16 cellular contexts compared by ENCODE assay signal in the genomic region with DNA sequence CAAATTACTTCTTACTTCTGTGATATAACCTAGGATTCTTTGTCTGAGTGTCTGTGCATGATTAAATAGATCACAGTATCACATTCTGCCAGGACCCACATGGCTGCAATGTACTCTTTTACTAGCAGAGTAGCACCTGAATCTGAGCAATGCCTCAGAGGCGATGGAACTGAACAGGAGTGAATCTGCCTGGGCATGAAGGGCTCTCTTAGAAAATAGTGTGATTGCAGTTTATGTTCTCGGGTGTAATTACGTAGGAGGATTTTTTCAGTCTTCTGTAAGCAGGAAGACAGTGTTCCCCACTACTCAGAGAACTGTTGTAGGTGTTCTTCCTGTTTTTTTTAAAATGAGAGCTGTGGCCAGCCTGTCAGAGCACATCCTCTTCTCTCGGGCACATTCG.
DNase-seq lines count a peak whose midpoint lies in the region; ATAC-seq and TF ChIP-seq lines count a peak whose summit lies in the region.
"Had no signal": no experiment of that assay in that cellular context is flagged by ENCODE, and none has a peak within 500 bp of the region (broad histone marks: within the 10 kb centered on the region; RNA-seq: fewer than 3 reads in every experiment).

No MANE protein-coding gene starts in this region.

- no peaks in the 10 kb centered on the region for H4K20me1 ChIP-seq in OCI-LY3 (ENCODE audit: insufficient read depth, low read length)

- no peak overlapping the region for H3K9ac ChIP-seq in OCI-LY3 (ENCODE audit: low read length)

- no peaks in the 10 kb centered on the region for H3K79me2 ChIP-seq in OCI-LY3 (ENCODE audit: low read length)

- H3K4me3 Mint-ChIP-seq in activated T-cell treated with anti-CD3 and anti-CD28 coated beads, Interleukin-2, amount 50 U/mL, for 4 hours = no peak overlapping the region
- H3K4me3 Mint-ChIP-seq: CD14-positive monocyte; CD8-positive, alpha-beta T cell had no signal

- peaks cover 4% of the 10 kb centered on the region; the same call in 1 of the 2 replicates for H3K4me1 ChIP-seq in OCI-LY3 (ENCODE audit: low read length)
- no peaks in the 10 kb centered on the region for H3K4me1 ChIP-seq in gastroesophageal sphincter
- H3K4me1 ChIP-seq: A549, BE2C, HAP-1 had no signal

- H3K4me2 ChIP-seq in OCI-LY3 (ENCODE audit: low read length) = peak overlapping the region; percentile 25
- H3K4me2 ChIP-seq: A549 had no signal

- ATAC-seq in gastroesophageal sphincter = no peak
- no peak for ATAC-seq in activated T-cell treated with anti-CD3 and anti-CD28 coated beads, Interleukin-2, amount 50 U/mL, for 4 hours
- ATAC-seq: A549; CD8-positive, alpha-beta T cell had no signal

- H3K4me3 ChIP-seq in OCI-LY3 (ENCODE audit: low read length) = peak overlapping the region; percentile 15; the same call in 1 of the 2 replicates
- no peak overlapping the region for H3K4me3 ChIP-seq in gastroesophageal sphincter
- H3K4me3 ChIP-seq: A549, HAP-1 had no signal

- no peak for TF ChIP-seq POLR2A in gastroesophageal sphincter (IDR thresholded peaks at IDR 0.05)

- no peak for TF ChIP-seq CTCF in OCI-LY3 (IDR thresholded peaks at IDR 0.05; ENCODE audit: low read depth, low read length)
- no peak for TF ChIP-seq CTCF in gastroesophageal sphincter (IDR thresholded peaks at IDR 0.05)

- H3K36me3 Mint-ChIP-seq in activated T-cell treated with anti-CD3 and anti-CD28 coated beads, Interleukin-2, amount 50 U/mL, for 4 hours (ENCODE audit: insufficient read depth) = no peaks in the 10 kb centered on the region
- H3K36me3 Mint-ChIP-seq: CD14-positive monocyte; CD8-positive, alpha-beta T cell had no signal

- no peak overlapping the region for H2AFZ ChIP-seq in OCI-LY3 (ENCODE audit: low read depth, low read length)

- H3K27me3 ChIP-seq in OCI-LY3 (ENCODE audit: low read depth, low read length) (no peaks in the 10 kb centered on the region), gastroesophageal sphincter (no peaks in the 10 kb centered on the region)
- H3K27me3 ChIP-seq: BE2C had no signal

- H3K36me3 ChIP-seq in OCI-LY3 (replicated peaks; ENCODE audit: low read depth, low read length) = no peaks in the 10 kb centered on the region
- H3K36me3 ChIP-seq in gastroesophageal sphincter = no peaks in the 10 kb centered on the region
- H3K36me3 ChIP-seq: BE2C, HAP-1 had no signal

- no peak for TF ChIP-seq EP300 in gastroesophageal sphincter (IDR thresholded peaks at IDR 0.05)

- H3K27ac ChIP-seq in OCI-LY3 (ENCODE audit: low read length) (no peak overlapping the region), epithelial cell of prostate (peak overlapping the region; percentile 43), gastroesophageal sphincter (no peak overlapping the region)
- H3K27ac ChIP-seq: A549 had no signal

- H3K9me3 ChIP-seq in OCI-LY3 (ENCODE audit: insufficient read depth, low read length) (no peaks in the 10 kb centered on the region), gastroesophageal sphincter (no peaks in the 10 kb centered on the region)
- H3K9me3 ChIP-seq: A549, BE2C, HAP-1 had no signal

- 20% methylated on average over 1 of the region's 5 CpGs; no CpG with 5 or more reads in 1 of the 2 donors for WGBS in gastroesophageal sphincter (ENCODE audit: low coverage in 1 of 2), 2 donors

- H3K27me3 Mint-ChIP-seq in activated T-cell treated with anti-CD3 and anti-CD28 coated beads, Interleukin-2, amount 50 U/mL, for 4 hours (ENCODE audit: low read depth) = no peaks in the 10 kb centered on the region

- H3K4me1 Mint-ChIP-seq in activated T-cell treated with anti-CD3 and anti-CD28 coated beads, Interleukin-2, amount 50 U/mL, for 4 hours (ENCODE audit: low read depth) = peaks cover 2% of the 10 kb centered on the region
- H3K4me1 Mint-ChIP-seq: CD14-positive monocyte had no signal

- DNase-seq in RPMI8226 = peak; percentile 17
- DNase-seq in epithelial cell of prostate (ENCODE audit: low read depth, low spot score) = no peak
- DNase-seq in superior temporal gyrus (ENCODE audit: extremely low spot score) = peak; percentile 12
- no peak for DNase-seq in activated T-cell treated with anti-CD3 and anti-CD28 coated beads, Interleukin-2, amount 50 U/mL, for 4 hours
- DNase-seq: BE2C; CD8-positive, alpha-beta T cell; COR-L47; DMS153; DMS79 treated with DMSO at 0.1 percent for 48 hours; EL; GDM1 had no signal

- H3K9me3 Mint-ChIP-seq in activated T-cell treated with anti-CD3 and anti-CD28 coated beads, Interleukin-2, amount 50 U/mL, for 4 hours = no peaks in the 10 kb centered on the region
- H3K9me3 Mint-ChIP-seq: CD8-positive, alpha-beta T cell had no signal

Comparison
In these comparisons a context has a peak if more than half of its experiments do, and no peak if none do; other contexts are left out.
1. DNase-seq: peak in RPMI8226 (single experiment) and superior temporal gyrus (single experiment); none in epithelial cell of prostate (single experiment) and activated T-cell treated with anti-CD3 and anti-CD28 coated beads, Interleukin-2, amount 50 U/mL, for 4 hours (single experiment).